ENCODE assay signal across 8 cellular contexts in genomic region chr6:26607434-26608230, GRCh38. TPM values are rescaled to one million over a fixed set of nuclear protein-coding genes. Genes with fewer than 3 reads are reported as not detected.
DNase-seq lines count a peak whose midpoint lies in the region; ATAC-seq and TF ChIP-seq lines count a peak whose summit lies in the region.

No MANE protein-coding gene starts in this region.

- H3K9me3 ChIP-seq in HUES64 (ENCODE audit: insufficient read depth, low read depth, low read length) (no peaks in the 10 kb centered on the region), OCI-LY7 (ENCODE audit: low read length) (no peaks in the 10 kb centered on the region)

- H3K4me3 ChIP-seq in HUES64 (ENCODE audit: low read length) (peak overlapping the region; percentile 25; the same call in 1 of the 2 replicates), OCI-LY7 (ENCODE audit: low read depth, low read length, poor library complexity, severe bottlenecking) (peak overlapping the region; percentile 21)

- H3K27ac ChIP-seq in C4-2B, result no peak overlapping the region
- H3K27ac ChIP-seq in HUES64 (ENCODE audit: low read depth, low read length), result no peak overlapping the region
- no peak overlapping the region for H3K27ac ChIP-seq in OCI-LY7 (ENCODE audit: low read depth, low read length, poor library complexity, severe bottlenecking)

- peak overlapping the region; percentile 65 for H3K4me2 ChIP-seq in OCI-LY7 (ENCODE audit: low read length)

- peaks cover 48% of the 10 kb centered on the region for H3K27me3 ChIP-seq in HUES64 (ENCODE audit: insufficient read depth, low read length)

- no peaks in the 10 kb centered on the region for H3K9me2 ChIP-seq in OCI-LY7 (ENCODE audit: insufficient read depth, low read length)

- H3K4me3 Mint-ChIP-seq in activated T-cell treated with anti-CD3 and anti-CD28 coated beads, Interleukin-2, amount 50 U/mL, for 24 hours, result peak overlapping the region; percentile 65
- no peak overlapping the region for H3K4me3 Mint-ChIP-seq in nephron progenitor cell

- peak overlapping the region; percentile 57 for H3K27ac Mint-ChIP-seq in activated T-cell treated with anti-CD3 and anti-CD28 coated beads, Interleukin-2, amount 50 U/mL, for 24 hours
- no peak overlapping the region for H3K27ac Mint-ChIP-seq in nephron progenitor cell

- WGBS in HUES64, result 57% methylated on average over 7 of the region's 7 CpGs

- peaks cover 5% of the 10 kb centered on the region for H3K27me3 Mint-ChIP-seq in activated T-cell treated with anti-CD3 and anti-CD28 coated beads, Interleukin-2, amount 50 U/mL, for 24 hours
- H3K27me3 Mint-ChIP-seq in nephron progenitor cell (ENCODE audit: low read depth, poor library complexity), result peaks cover 73% of the 10 kb centered on the region

- H3K9ac ChIP-seq in HUES64 (ENCODE audit: low read depth, low read length), result peak overlapping the region; percentile 22

- ATAC-seq in GM19023 (IDR thresholded peaks at IDR 0.05; ENCODE audit: unreplicated experiment) (peak; percentile 64), HG03039 (IDR thresholded peaks at IDR 0.05; ENCODE audit: unreplicated experiment) (no peak)

- intact Hi-C loops in OCI-LY7 (cut with micrococcal nuclease; ENCODE audit: unreplicated experiment), result loop anchor here (1.0 to 5.0 kb wide), 2 partner anchors 472 to 520 kb away; no protein-coding TSS in a partner anchor

- H3K79me2 ChIP-seq in OCI-LY7 (ENCODE audit: insufficient read depth, low read depth, low read length), result no peaks in the 10 kb centered on the region

- peaks cover 23% of the 10 kb centered on the region for H3K4me1 Mint-ChIP-seq in activated T-cell treated with anti-CD3 and anti-CD28 coated beads, Interleukin-2, amount 50 U/mL, for 24 hours (ENCODE audit: low read depth)
- peaks cover 17% of the 10 kb centered on the region for H3K4me1 Mint-ChIP-seq in nephron progenitor cell

- H3K9me3 Mint-ChIP-seq in activated T-cell treated with anti-CD3 and anti-CD28 coated beads, Interleukin-2, amount 50 U/mL, for 24 hours, result no peaks in the 10 kb centered on the region
- no peaks in the 10 kb centered on the region for H3K9me3 Mint-ChIP-seq in nephron progenitor cell

- peaks cover 1% of the 10 kb centered on the region for H3K36me3 Mint-ChIP-seq in activated T-cell treated with anti-CD3 and anti-CD28 coated beads, Interleukin-2, amount 50 U/mL, for 24 hours (ENCODE audit: low read depth)
- no peaks in the 10 kb centered on the region for H3K36me3 Mint-ChIP-seq in nephron progenitor cell (ENCODE audit: low read depth)

- H2AFZ ChIP-seq in OCI-LY7 (ENCODE audit: low read length), result peak overlapping the region; percentile 84; the same call in 1 of the 2 replicates

- no peaks in the 10 kb centered on the region for H3K4me1 ChIP-seq in HUES64 (ENCODE audit: insufficient read depth, low read length)
- H3K4me1 ChIP-seq in OCI-LY7 (ENCODE audit: insufficient read depth, low read length, poor library complexity, severe bottlenecking), result no peaks in the 10 kb centered on the region

- no TSS peak for BruUV-seq in OCI-LY7 (replicated peaks; lab: Mats Ljungman, UMichigan)

- TF ChIP-seq CTCF in C4-2B (conservative IDR thresholded peaks at IDR 0.05) (peak; percentile 89), OCI-LY7 (conservative IDR thresholded peaks at IDR 0.05; ENCODE audit: low read length) (peak; percentile 96), nephron progenitor cell (IDR thresholded peaks at IDR 0.05) (peak; percentile 71)

- H3K36me3 ChIP-seq in HUES64 (ENCODE audit: insufficient read depth, low read length), result no peaks in the 10 kb centered on the region
- H3K36me3 ChIP-seq in OCI-LY7 (ENCODE audit: insufficient read depth, low read length), result no peaks in the 10 kb centered on the region

- POLR2A ChIA-PET in OCI-LY7 (lab: Charles Lee), result interaction anchor here (0.6 kb wide), 1 partner anchor 1184 kb away, joined by 3 read pairs; no protein-coding TSS in a partner anchor

- no peaks in the 10 kb centered on the region for H4K20me1 ChIP-seq in OCI-LY7 (ENCODE audit: insufficient read depth, low read length)

- DNase-seq in OCI-LY7 (ENCODE audit: low spot score) (peak; percentile 80), fibroblast of gingiva (ENCODE audit: low read depth) (peak; percentile 43), nephron progenitor cell (peak; percentile 50)
- DNase-seq in activated T-cell treated with anti-CD3 and anti-CD28 coated beads, Interleukin-2, amount 50 U/mL, for 24 hours, result peak; percentile 52

- CTCF ChIA-PET in OCI-LY7 (lab: Charles Lee; ENCODE audit: unreplicated experiment), result no interaction called here

RNA-seq across cellular contexts. Expression of gene ABT1, which starts 10.9 kb away (rescaled TPM):
- 17.3 TPM for polyA plus RNA-seq in HUES64 (2013, experiment 1 of 2)
- 19.7 TPM for polyA plus RNA-seq in HUES64 (2013, experiment 2 of 2)
- 32.2 and 34.6 TPM in 2 replicates for total RNA-seq in OCI-LY7 (2014; rRNA removed; shearing (Covaris generic))
- 25.3 and 26.3 TPM in 2 replicates for total RNA-seq in OCI-LY7 (2022)

RNA-seq across cellular contexts. Expression of gene ZNF322, which starts 51.9 kb away (rescaled TPM):
- polyA plus RNA-seq in HUES64 (2013, experiment 1 of 2), result 16.8 TPM
- polyA plus RNA-seq in HUES64 (2013, experiment 2 of 2), result 16.7 TPM
- 10.8 and 12.2 TPM in 2 replicates for total RNA-seq in OCI-LY7 (2014; rRNA removed; shearing (Covaris generic))
- 19.0 and 23.7 TPM in 2 replicates for total RNA-seq in OCI-LY7 (2022)
